In the genomic region with DNA sequence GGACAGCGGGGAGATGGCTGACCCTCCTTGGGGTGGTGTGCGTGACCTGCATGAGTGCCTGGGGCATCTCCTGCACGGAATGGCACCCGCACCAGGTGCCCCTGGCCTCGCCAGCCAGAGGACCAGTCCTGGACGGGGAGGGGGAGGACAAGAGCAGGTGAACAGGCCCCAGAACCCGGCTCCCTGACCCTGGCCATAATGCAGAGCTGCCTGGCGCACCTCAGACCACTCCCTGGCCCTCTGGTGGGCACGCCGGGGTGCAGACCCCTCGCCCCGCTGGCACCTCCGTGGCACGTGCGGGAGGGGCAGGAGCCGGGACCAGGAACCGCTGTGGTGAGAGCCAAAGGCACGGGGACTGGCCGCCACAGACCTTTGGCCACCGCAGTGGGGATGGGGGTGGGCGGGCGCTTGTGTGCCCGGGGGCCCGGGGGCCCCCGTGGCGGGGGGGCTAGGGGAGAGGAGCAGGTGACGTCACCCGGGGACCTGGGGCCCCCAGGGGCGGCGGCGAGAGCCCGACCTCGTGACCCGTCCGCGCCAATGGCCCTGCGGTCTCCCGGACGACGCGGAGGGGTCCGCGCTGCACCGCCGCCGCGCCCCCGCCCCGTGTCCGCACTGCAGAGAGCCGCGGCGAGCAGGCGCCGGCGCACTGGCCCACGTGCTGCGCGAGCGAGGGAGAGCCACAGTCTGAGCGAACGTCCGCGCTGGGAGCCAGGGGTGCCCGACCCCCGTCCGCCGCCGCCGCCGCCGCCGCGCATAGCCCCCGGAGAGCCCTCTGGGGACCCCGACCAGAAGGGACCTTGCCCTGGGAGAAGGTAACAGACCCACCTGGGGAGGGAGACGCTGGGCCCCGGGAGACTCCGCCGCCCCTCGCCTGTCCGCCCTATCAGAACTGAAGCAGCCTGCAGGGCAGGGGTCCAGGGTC, we compare ENCODE assay signal across 12 cellular contexts. TPM values are rescaled to one million over a fixed set of nuclear protein-coding genes. Genes with fewer than 3 reads are reported as not detected.
DNase-seq lines count a peak whose midpoint lies in the region; ATAC-seq and TF ChIP-seq lines count a peak whose summit lies in the region.
"Had no signal": no experiment of that assay in that cellular context is flagged by ENCODE, and none has a peak within 500 bp of the region (broad histone marks: within the 10 kb centered on the region; RNA-seq: fewer than 3 reads in every experiment).

A gene with protein sequence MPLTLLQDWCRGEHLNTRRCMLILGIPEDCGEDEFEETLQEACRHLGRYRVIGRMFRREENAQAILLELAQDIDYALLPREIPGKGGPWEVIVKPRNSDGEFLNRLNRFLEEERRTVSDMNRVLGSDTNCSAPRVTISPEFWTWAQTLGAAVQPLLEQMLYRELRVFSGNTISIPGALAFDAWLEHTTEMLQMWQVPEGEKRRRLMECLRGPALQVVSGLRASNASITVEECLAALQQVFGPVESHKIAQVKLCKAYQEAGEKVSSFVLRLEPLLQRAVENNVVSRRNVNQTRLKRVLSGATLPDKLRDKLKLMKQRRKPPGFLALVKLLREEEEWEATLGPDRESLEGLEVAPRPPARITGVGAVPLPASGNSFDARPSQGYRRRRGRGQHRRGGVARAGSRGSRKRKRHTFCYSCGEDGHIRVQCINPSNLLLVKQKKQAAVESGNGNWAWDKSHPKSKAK (plus strand): TSS at position 644 of the 922 bp plus-strand sequence. CDS start 586 bp downstream, outside the sequence.

- peak within 1 kb of the TSS; percentile 24 for H3K4me3 Mint-ChIP-seq in activated naive CD4-positive, alpha-beta T cell treated with anti-CD3 and anti-CD28 coated beads for 36 hours
- peak within 1 kb of the TSS in 1 of 2 donors; percentile 43 for H3K4me3 Mint-ChIP-seq in stimulated activated naive B cell treated with anti-CD40 and anti-IgM and Interleukin-4, amounts not matched to agents 10 μg/mL and 1 μg/mL and 100 μg/mL, for 72 hours
- H3K4me3 Mint-ChIP-seq: activated CD4-positive, alpha-beta memory T cell treated with anti-CD3 and anti-CD28 coated beads for 36 hours had no signal

- intact Hi-C loops in activated naive CD4-positive, alpha-beta T cell treated with anti-CD3 and anti-CD28 coated beads for 36 hours (cut with micrococcal nuclease) = no loop called here
- intact Hi-C loops in lower lobe of right lung (cut with DNase I) = no loop called here

- peaks cover 6% of the 10 kb centered on the region for H3K27me3 ChIP-seq in lower lobe of right lung (ENCODE audit: low read depth)

- no peak within 1 kb of the TSS for H3K27ac Mint-ChIP-seq in activated naive CD4-positive, alpha-beta T cell treated with anti-CD3 and anti-CD28 coated beads for 36 hours
- no peak within 1 kb of the TSS for H3K27ac Mint-ChIP-seq in stimulated activated naive B cell treated with anti-CD40 and anti-IgM and Interleukin-4, amounts not matched to agents 10 μg/mL and 1 μg/mL and 100 μg/mL, for 72 hours
- H3K27ac Mint-ChIP-seq: activated CD4-positive, alpha-beta memory T cell treated with anti-CD3 and anti-CD28 coated beads for 36 hours had no signal

- H3K4me1 ChIP-seq in lower lobe of right lung = no peaks in the 10 kb centered on the region
- H3K4me1 ChIP-seq: BLaER1 had no signal

- no peaks in the 10 kb centered on the region for H3K4me1 Mint-ChIP-seq in activated naive CD4-positive, alpha-beta T cell treated with anti-CD3 and anti-CD28 coated beads for 36 hours (ENCODE audit: low read depth)
- peaks cover 2 to 5% of the 10 kb centered on the region in 2 donors for H3K4me1 Mint-ChIP-seq in stimulated activated naive B cell treated with anti-CD40 and anti-IgM and Interleukin-4, amounts not matched to agents 10 μg/mL and 1 μg/mL and 100 μg/mL, for 72 hours

- no peaks in the 10 kb centered on the region for H3K9me3 ChIP-seq in lower lobe of right lung

- no peaks in the 10 kb centered on the region for H3K9me3 Mint-ChIP-seq in activated naive CD4-positive, alpha-beta T cell treated with anti-CD3 and anti-CD28 coated beads for 36 hours
- no peaks in the 10 kb centered on the region for H3K9me3 Mint-ChIP-seq in stimulated activated naive B cell treated with anti-CD40 and anti-IgM and Interleukin-4, amounts not matched to agents 10 μg/mL and 1 μg/mL and 100 μg/mL, for 72 hours
- H3K9me3 Mint-ChIP-seq: activated CD4-positive, alpha-beta memory T cell treated with anti-CD3 and anti-CD28 coated beads for 36 hours had no signal

- TF ChIP-seq CTCF in lower lobe of right lung (IDR thresholded peaks at IDR 0.05) = no peak

- no peaks in the 10 kb centered on the region for H3K36me3 Mint-ChIP-seq in activated naive CD4-positive, alpha-beta T cell treated with anti-CD3 and anti-CD28 coated beads for 36 hours (ENCODE audit: low read depth)
- no peaks in the 10 kb centered on the region for H3K36me3 Mint-ChIP-seq in stimulated activated naive B cell treated with anti-CD40 and anti-IgM and Interleukin-4, amounts not matched to agents 10 μg/mL and 1 μg/mL and 100 μg/mL, for 72 hours
- H3K36me3 Mint-ChIP-seq: activated CD4-positive, alpha-beta memory T cell treated with anti-CD3 and anti-CD28 coated beads for 36 hours had no signal

- no peak within 1 kb of the TSS for H3K27ac ChIP-seq in lower lobe of right lung
- H3K27ac ChIP-seq: BLaER1, HL-60 had no signal

- peak; percentile 54 to 55 for ATAC-seq in lower lobe of right lung
- peak; percentile 55 to 60 for ATAC-seq in stimulated activated naive B cell treated with anti-CD40 and anti-IgM and Interleukin-4, amounts not matched to agents 10 μg/mL and 1 μg/mL and 100 μg/mL, for 72 hours (replicated peaks)
- ATAC-seq: esophagus mucosa had no signal

- H3K4me3 ChIP-seq in lower lobe of right lung = no peak within 1 kb of the TSS
- H3K4me3 ChIP-seq: BLaER1 had no signal

- no peak for DNase-seq in activated naive CD4-positive, alpha-beta T cell treated with anti-CD3 and anti-CD28 coated beads for 36 hours
- no peak for DNase-seq in activated naive CD4-positive, alpha-beta T cell (lab: John Stamatoyannopoulos, UW)
- peak; percentile 22 for DNase-seq in astrocyte of the hippocampus (ENCODE audit: low read depth, low spot score)
- DNase-seq in lower lobe of right lung = no peak
- DNase-seq in stimulated activated naive B cell treated with anti-CD40 and anti-IgM and Interleukin-4, amounts not matched to agents 10 μg/mL and 1 μg/mL and 100 μg/mL, for 72 hours = no peak
- no peak for DNase-seq in NCI-H2171 treated with DMSO at 0.1 percent for 48 hours (lab: John Stamatoyannopoulos, UW)
- no peak for DNase-seq in COLO668 (lab: John Stamatoyannopoulos, UW; ENCODE audit: unreplicated experiment)
- DNase-seq in NCI-H69 (lab: John Stamatoyannopoulos, UW) = no peak
- DNase-seq: activated CD4-positive, alpha-beta memory T cell treated with anti-CD3 and anti-CD28 coated beads for 36 hours had no signal

- CTCF ChIA-PET in activated naive CD4-positive, alpha-beta T cell treated with anti-CD3 and anti-CD28 coated beads for 36 hours (lab: Charles Lee) = no interaction called here

- H3K36me3 ChIP-seq in lower lobe of right lung = no peaks in the 10 kb centered on the region
- H3K36me3 ChIP-seq: BLaER1 had no signal

- H3K27me3 Mint-ChIP-seq in activated naive CD4-positive, alpha-beta T cell treated with anti-CD3 and anti-CD28 coated beads for 36 hours (ENCODE audit: low read depth) = no peaks in the 10 kb centered on the region
- peaks cover 16 to 25% of the 10 kb centered on the region in 2 donors for H3K27me3 Mint-ChIP-seq in stimulated activated naive B cell treated with anti-CD40 and anti-IgM and Interleukin-4, amounts not matched to agents 10 μg/mL and 1 μg/mL and 100 μg/mL, for 72 hours
- H3K27me3 Mint-ChIP-seq: activated CD4-positive, alpha-beta memory T cell treated with anti-CD3 and anti-CD28 coated beads for 36 hours had no signal

RNA-seq across cellular contexts. Expression of the gene that starts here (rescaled TPM):
- under 1 TPM; 0.69 to 0.98 TPM for total RNA-seq in activated naive CD4-positive, alpha-beta T cell treated with anti-CD3 and anti-CD28 coated beads for 36 hours
- 0.41 TPM for total RNA-seq in lower lobe of right lung

Comparison
In these comparisons a context has a peak if more than half of its experiments do, and no peak if none do; other contexts are left out.
1. Peak in ATAC-seq in lower lobe of right lung; RNA of the gene not detected or under 1 TPM.